ENCODE assay signal across 8 cellular contexts in genomic region chr9:2158729-2159128, GRCh38.
DNase-seq lines count a peak whose midpoint lies in the region; ATAC-seq, FAIRE-seq and TF ChIP-seq lines count a peak whose summit lies in the region.

No MANE protein-coding gene starts in this region.

- no peaks in the 10 kb centered on the region for H4K20me1 ChIP-seq in OCI-LY7 (ENCODE audit: insufficient read depth, low read length)

- DNase-seq in Calu3 (no peak), OCI-LY7 (ENCODE audit: low spot score) (no peak), epithelial cell of proximal tubule (ENCODE audit: low read depth) (no peak), pons (ENCODE audit: low spot score) (peak; percentile 17), NCI-H146 (lab: John Stamatoyannopoulos, UW) (no peak), putamen (ENCODE audit: low spot score) (no peak), GM12891 (ENCODE audit: insufficient read length, low spot score) (no peak)

- peaks cover 22% of the 10 kb centered on the region for H3K4me1 Mint-ChIP-seq in Calu3 (ENCODE audit: low read depth, unreplicated experiment)

- BruUV-seq in Calu3 (replicated peaks; lab: Mats Ljungman, UMichigan) (no TSS peak), OCI-LY7 (replicated peaks; lab: Mats Ljungman, UMichigan) (TSS peak; percentile 72)

- peak overlapping the region; percentile 70 for H3K4me3 Mint-ChIP-seq in Calu3 (ENCODE audit: low read depth, unreplicated experiment)

- H3K27ac ChIP-seq in OCI-LY7 (ENCODE audit: low read depth, low read length, poor library complexity, severe bottlenecking) = peak overlapping the region; percentile 72

- peak overlapping the region; percentile 96 for H2AFZ ChIP-seq in OCI-LY7 (ENCODE audit: low read length)

- H3K4me3 ChIP-seq in OCI-LY7 (ENCODE audit: low read depth, low read length, poor library complexity, severe bottlenecking) (peak overlapping the region; percentile 75), epithelial cell of proximal tubule (ENCODE audit: low read depth, low read length) (peak overlapping the region; percentile 60)

- no peaks in the 10 kb centered on the region for H3K9me3 ChIP-seq in OCI-LY7 (ENCODE audit: low read length)

- no peaks in the 10 kb centered on the region for H3K9me3 Mint-ChIP-seq in Calu3 (ENCODE audit: low read depth, unreplicated experiment)

- CTCF ChIA-PET in Calu3 (lab: Charles Lee) = interaction anchor here (0.9 to 1.6 kb wide), 2 partner anchors 20 to 24 kb away, joined by 5 to 8 read pairs; no protein-coding TSS in a partner anchor
- CTCF ChIA-PET in OCI-LY7 (lab: Charles Lee; ENCODE audit: unreplicated experiment) = no interaction called here

- peak overlapping the region; percentile 88 for H3K27ac Mint-ChIP-seq in Calu3 (ENCODE audit: unreplicated experiment)

- peaks cover 36% of the 10 kb centered on the region; the same call in 1 of the 2 replicates for H3K79me2 ChIP-seq in OCI-LY7 (ENCODE audit: insufficient read depth, low read depth, low read length)

- POLR2A ChIA-PET in OCI-LY7 (lab: Charles Lee) = interaction anchor here (0.8 to 1.4 kb wide), 5 partner anchors 10 to 83 kb away, joined by 3 to 5 read pairs (median 3); no protein-coding TSS in a partner anchor

- H3K36me3 Mint-ChIP-seq in Calu3 (ENCODE audit: insufficient read depth, unreplicated experiment) = peaks cover 12% of the 10 kb centered on the region

- intact Hi-C loops in Calu3 (cut with micrococcal nuclease; ENCODE audit: unreplicated experiment) (loop anchor here (5.0 kb wide), 1 partner anchor 84 kb away; no protein-coding TSS in a partner anchor), OCI-LY7 (cut with micrococcal nuclease; ENCODE audit: unreplicated experiment) (loop anchor here (1.0 to 5.0 kb wide), 4 partner anchors 84 to 684 kb away; partner anchors contain the start of gene PUM3)

- FAIRE-seq in GM12891 (lab: Jason Lieb, UNC) = no peak

- no peak for TF ChIP-seq POLR2A in GM12891 (IDR thresholded peaks at IDR 0.05; ENCODE audit: low read depth, low read length)

- ATAC-seq in HG03175 (IDR thresholded peaks at IDR 0.05; ENCODE audit: unreplicated experiment) = no peak

- H3K4me1 ChIP-seq in OCI-LY7 (ENCODE audit: insufficient read depth, low read length, poor library complexity, severe bottlenecking) = peaks cover 24% of the 10 kb centered on the region

- no peak for TF ChIP-seq CTCF in Calu3 (IDR thresholded peaks at IDR 0.05; ENCODE audit: unreplicated experiment)
- TF ChIP-seq CTCF in OCI-LY7 (conservative IDR thresholded peaks at IDR 0.05; ENCODE audit: low read length) = no peak
- TF ChIP-seq CTCF in epithelial cell of proximal tubule (conservative IDR thresholded peaks at IDR 0.05; ENCODE audit: low read depth, low read length) = no peak

- no peaks in the 10 kb centered on the region for H3K27me3 Mint-ChIP-seq in Calu3 (ENCODE audit: unreplicated experiment)

- H3K9me2 ChIP-seq in OCI-LY7 (ENCODE audit: insufficient read depth, low read length) = no peaks in the 10 kb centered on the region

- peaks cover 20% of the 10 kb centered on the region for H3K36me3 ChIP-seq in OCI-LY7 (ENCODE audit: insufficient read depth, low read length)

- H3K4me2 ChIP-seq in OCI-LY7 (ENCODE audit: low read length) = peak overlapping the region; percentile 95

TF ChIP-seq in GM12891, 5 proteins besides CTCF, POLR2A, EP300 and RAD21:
- TF ChIP-seq POU2F2 (IDR thresholded peaks at IDR 0.05; ENCODE audit: low read depth, low read length) (no peak), PAX5 (IDR thresholded peaks at IDR 0.05; ENCODE audit: insufficient read depth, low read length, severe bottlenecking) (no peak), TAF1 (IDR thresholded peaks at IDR 0.05; ENCODE audit: low read depth, low read length) (no peak), SPI1 (IDR thresholded peaks at IDR 0.05; ENCODE audit: low read depth, low read length) (no peak), POLR2AphosphoS5 (IDR thresholded peaks at IDR 0.05; ENCODE audit: low read depth, low read length) (no peak)
TF ChIP-seq in GM12891: peak in this region for 0.
